In the genomic region with DNA sequence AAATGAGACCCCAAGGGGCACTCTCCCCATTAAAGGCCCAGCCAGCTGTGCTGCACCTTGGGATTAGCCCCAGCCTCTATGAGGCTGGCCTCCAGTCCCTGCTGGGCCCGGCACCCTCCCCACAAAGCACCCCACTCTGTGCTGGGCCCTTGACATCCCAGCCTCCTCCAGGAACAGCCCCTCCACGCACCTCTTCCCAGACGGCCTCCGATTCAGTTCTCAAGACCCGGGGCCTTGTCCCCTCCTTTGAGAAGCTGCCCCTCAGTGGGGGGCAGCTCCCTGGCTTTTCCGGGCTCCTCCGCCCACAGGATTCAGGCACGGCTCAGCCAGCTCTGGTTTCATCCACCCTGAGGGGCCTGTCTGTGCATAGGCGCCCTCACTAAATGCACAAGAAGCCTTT, we compare ENCODE assay signal across 17 cellular contexts.
DNase-seq lines count a peak whose midpoint lies in the region; ATAC-seq and TF ChIP-seq lines count a peak whose summit lies in the region.
"Had no signal": no experiment of that assay in that cellular context is flagged by ENCODE, and none has a peak within 500 bp of the region (broad histone marks: within the 10 kb centered on the region; RNA-seq: fewer than 3 reads in every experiment).

No MANE protein-coding gene starts in this region.

- 66% methylated on average over 9 of the region's 9 CpGs for WGBS in HUES64
- 85 to 90% methylated on average over 7 to 9 of the region's 9 CpGs for WGBS in testis, 2 donors
- no CpG with 5 or more reads among the region's 9 CpGs for WGBS in mesendoderm (ENCODE audit: extremely low coverage, insufficient coverage, low lambda C conversion rate)

- H3K27ac ChIP-seq in HUES64 (ENCODE audit: low read depth, low read length) (peak overlapping the region; percentile 43), testis (no peak overlapping the region), mesendoderm (ENCODE audit: low read depth, low read length) (no peak overlapping the region)
- H3K27ac ChIP-seq: brain microvascular endothelial cell, thyroid gland had no signal

- no peak overlapping the region for H4K5ac ChIP-seq in mesendoderm (ENCODE audit: low read length)

- peak overlapping the region; percentile 45 for H3K27ac Mint-ChIP-seq in central memory CD8-positive, alpha-beta T cell (ENCODE audit: low read depth)
- H3K27ac Mint-ChIP-seq: activated CD4-positive, alpha-beta T cell treated with anti-CD3 and anti-CD28 coated beads, Interleukin-2, amount 10 ng/mL, durations not matched to agents 7 days and 5 days; CD4-positive, alpha-beta T cell had no signal

- intact Hi-C loops in mucosa of descending colon (cut with DNase I, micrococcal nuclease) (no loop called here), testis (cut with DNase I; ENCODE audit: low total_unique reads) (no loop called here)

- no peak overlapping the region for H2BK15ac ChIP-seq in mesendoderm (replicated peaks; ENCODE audit: low read depth)

- TF ChIP-seq POLR2A in testis (IDR thresholded peaks at IDR 0.05), result no peak

- no peak for TF ChIP-seq CTCF in mucosa of descending colon (IDR thresholded peaks at IDR 0.05)
- no peak for TF ChIP-seq CTCF in testis (IDR thresholded peaks at IDR 0.05)

- no peaks in the 10 kb centered on the region for H3K79me2 ChIP-seq in mesendoderm (ENCODE audit: control insufficient read depth, insufficient read depth, low read length)

- H3K4me3 Mint-ChIP-seq in central memory CD8-positive, alpha-beta T cell, result no peak overlapping the region
- H3K4me3 Mint-ChIP-seq: activated CD4-positive, alpha-beta T cell treated with anti-CD3 and anti-CD28 coated beads, Interleukin-2, amount 10 ng/mL, durations not matched to agents 7 days and 5 days; CD4-positive, alpha-beta T cell had no signal

- H3K18ac ChIP-seq in mesendoderm (ENCODE audit: low read length), result no peak overlapping the region

- H2BK120ac ChIP-seq in mesendoderm (ENCODE audit: low read depth, low read length), result no peak overlapping the region

- no peak overlapping the region for H2AK5ac ChIP-seq in mesendoderm (ENCODE audit: low read length)

- no peak overlapping the region for H3K9ac ChIP-seq in HUES64 (ENCODE audit: low read depth, low read length)
- no peak overlapping the region for H3K9ac ChIP-seq in mesendoderm (ENCODE audit: low read length)

- no peaks in the 10 kb centered on the region for H3K79me1 ChIP-seq in mesendoderm (ENCODE audit: low read length)

- no peak overlapping the region for H2BK5ac ChIP-seq in mesendoderm (ENCODE audit: low read length)

- DNase-seq in central memory CD8-positive, alpha-beta T cell (ENCODE audit: low spot score in 2 of 2), result no peak
- DNase-seq in mucosa of descending colon, result peak in 2 of 3 donors; percentile 15 to 35
- peak; percentile 8 for DNase-seq in testis
- no peak for DNase-seq in mesendoderm
- DNase-seq in NCI-H510A treated with DMSO at 0.1 percent for 48 hours (lab: John Stamatoyannopoulos, UW), result no peak
- DNase-seq in kidney glomerular epithelial cell (lab: John Stamatoyannopoulos, UW), result no peak
- DNase-seq: activated CD4-positive, alpha-beta T cell treated with anti-CD3 and anti-CD28 coated beads, Interleukin-2, amount 10 ng/mL, durations not matched to agents 7 days and 5 days; CD4-positive, alpha-beta T cell; DMS 273 treated with DMSO at 0.1 percent for 48 hours; NCI-H1417 treated with DMSO at 0.1 percent for 48 hours; NCI-H69; SHP77; thyroid gland had no signal

- H3K4ac ChIP-seq in mesendoderm (ENCODE audit: low read depth, low read length), result no peak overlapping the region

- peaks cover 3% of the 10 kb centered on the region for H3K36me3 Mint-ChIP-seq in central memory CD8-positive, alpha-beta T cell (ENCODE audit: insufficient read depth)

- H3K4me2 ChIP-seq in mesendoderm (ENCODE audit: low read length), result no peak overlapping the region

- H3K36me3 ChIP-seq in HUES64 (ENCODE audit: insufficient read depth, low read length) (no peaks in the 10 kb centered on the region; the same call in 1 of the 2 replicates), mucosa of descending colon (ENCODE audit: low read depth) (no peaks in the 10 kb centered on the region), testis (ENCODE audit: low read depth, missing control alignments) (no peaks in the 10 kb centered on the region), mesendoderm (ENCODE audit: control insufficient read depth, insufficient read depth, low read length) (no peaks in the 10 kb centered on the region)
- H3K36me3 ChIP-seq: brain microvascular endothelial cell had no signal

- H3K56ac ChIP-seq in mesendoderm (ENCODE audit: low read length), result no peak overlapping the region

- no peak for ATAC-seq in central memory CD8-positive, alpha-beta T cell (replicated peaks; ENCODE audit: extremely low read depth, poor library complexity, severe bottlenecking)
- no peak for ATAC-seq in mucosa of descending colon
- ATAC-seq in HG03139 (IDR thresholded peaks at IDR 0.05; ENCODE audit: unreplicated experiment), result no peak

- H3K27me3 Mint-ChIP-seq in central memory CD8-positive, alpha-beta T cell, result no peaks in the 10 kb centered on the region
- H3K27me3 Mint-ChIP-seq: activated CD4-positive, alpha-beta T cell treated with anti-CD3 and anti-CD28 coated beads, Interleukin-2, amount 10 ng/mL, durations not matched to agents 7 days and 5 days; CD4-positive, alpha-beta T cell had no signal

- H3K23ac ChIP-seq in mesendoderm (ENCODE audit: low read length), result no peak overlapping the region

- no peaks in the 10 kb centered on the region for H3K27me3 ChIP-seq in HUES64 (ENCODE audit: insufficient read depth, low read length)
- no peaks in the 10 kb centered on the region for H3K27me3 ChIP-seq in testis
- no peaks in the 10 kb centered on the region for H3K27me3 ChIP-seq in mesendoderm (ENCODE audit: insufficient read depth, low read length, poor library complexity)
- H3K27me3 ChIP-seq: brain microvascular endothelial cell, heart right ventricle, thyroid gland had no signal

- H3K4me3 ChIP-seq in HUES64 (ENCODE audit: low read length) (no peak overlapping the region), mucosa of descending colon (no peak overlapping the region), testis (no peak overlapping the region), mesendoderm (ENCODE audit: low read length) (no peak overlapping the region)
- H3K4me3 ChIP-seq: heart right ventricle, thyroid gland had no signal

- H3K9me3 Mint-ChIP-seq in central memory CD8-positive, alpha-beta T cell, result no peaks in the 10 kb centered on the region
- H3K9me3 Mint-ChIP-seq: activated CD4-positive, alpha-beta T cell treated with anti-CD3 and anti-CD28 coated beads, Interleukin-2, amount 10 ng/mL, durations not matched to agents 7 days and 5 days; CD4-positive, alpha-beta T cell had no signal

- H3K9me3 ChIP-seq in HUES64 (ENCODE audit: insufficient read depth, low read depth, low read length) (peaks cover 6% of the 10 kb centered on the region; the same call in 1 of the 2 replicates), mucosa of descending colon (no peaks in the 10 kb centered on the region), testis (no peaks in the 10 kb centered on the region)
- H3K9me3 ChIP-seq: thyroid gland had no signal

- H3K4me1 ChIP-seq in HUES64 (ENCODE audit: insufficient read depth, low read length) (peaks cover 40% of the 10 kb centered on the region), mucosa of descending colon (ENCODE audit: low read depth) (peaks cover 11% of the 10 kb centered on the region), testis (peaks cover 34% of the 10 kb centered on the region), mesendoderm (ENCODE audit: control insufficient read depth, low read depth, low read length) (peaks cover 10% of the 10 kb centered on the region)
- H3K4me1 ChIP-seq: thyroid gland had no signal

- H4K8ac ChIP-seq in mesendoderm (ENCODE audit: low read depth, low read length), result no peak overlapping the region

- no peaks in the 10 kb centered on the region for H3K4me1 Mint-ChIP-seq in central memory CD8-positive, alpha-beta T cell
- H3K4me1 Mint-ChIP-seq: activated CD4-positive, alpha-beta T cell treated with anti-CD3 and anti-CD28 coated beads, Interleukin-2, amount 10 ng/mL, durations not matched to agents 7 days and 5 days had no signal

Comparison
In these comparisons a context has a peak if more than half of its experiments do, and no peak if none do; other contexts are left out.
1. DNase-seq: peak in mucosa of descending colon (2 of 3) and testis (single experiment); none in central memory CD8-positive, alpha-beta T cell (0 of 2), mesendoderm (single experiment), NCI-H510A treated with DMSO at 0.1 percent for 48 hours (single experiment) and kidney glomerular epithelial cell (single experiment).